28 cellular contexts compared by ENCODE assay signal in genomic region chr2:201377218-201377617, GRCh38.
"Had no signal": no experiment of that assay in that cellular context is flagged by ENCODE, and none has a peak within 500 bp of the region (broad histone marks: within the 10 kb centered on the region; RNA-seq: fewer than 3 reads in every experiment).

No MANE protein-coding gene starts in this region.

- H3K9me3 Mint-ChIP-seq: activated T-cell treated with anti-CD3 and anti-CD28 coated beads, Interleukin-2, amount 50 U/mL, for 24 hours had no signal

- DNase-seq: activated CD4-positive, alpha-beta T cell treated with anti-CD3 and anti-CD28 coated beads for 4 hours; activated CD8-positive, alpha-beta T cell treated with anti-CD3 and anti-CD28 coated beads for 36 hours; activated effector memory CD4-positive, alpha-beta T cell treated with Interleukin-2 at 50 U/mL for 16 hours; activated naive CD4-positive, alpha-beta T cell; activated T-cell treated with anti-CD3 and anti-CD28 coated beads, Interleukin-2, amount 50 U/mL, for 24 hours; amygdala; Kasumi-1; KBM-7; NCI-H1105 treated with DMSO at 0.1 percent for 48 hours; NCI-H1436 treated with DMSO at 0.1 percent for 48 hours; NCI-H187; NCI-H2081; NCI-H2171 treated with DMSO at 0.1 percent for 48 hours; NCI-H226; NCI-H526 treated with DMSO at 0.1 percent for 48 hours; NK-92 treated with Interleukin-12 subunit alpha and Interleukin-12 subunit beta, amount 100 ng/mL, for 24 hours; OCI-M1; RPMI8226; SHP77 had no signal

- ATAC-seq: activated CD4-positive, CD25-positive, alpha-beta regulatory T cell treated with anti-CD3 and anti-CD28 coated beads, Interleukin-2, amount 50 U/mL, for 24 hours; activated CD8-positive, alpha-beta T cell treated with anti-CD3 and anti-CD28 coated beads for 36 hours; Panc1; SK-N-SH treated with all-trans-retinoic acid at 6 μM for 48 hours had no signal

- H3K27me3 Mint-ChIP-seq: activated CD8-positive, alpha-beta T cell treated with anti-CD3 and anti-CD28 coated beads for 36 hours; activated naive CD8-positive, alpha-beta T cell; activated T-cell treated with anti-CD3 and anti-CD28 coated beads, Interleukin-2, amount 50 U/mL, for 24 hours had no signal

- FAIRE-seq: astrocyte had no signal

- H3K4me3 Mint-ChIP-seq: activated CD8-positive, alpha-beta T cell treated with anti-CD3 and anti-CD28 coated beads for 36 hours; activated naive CD8-positive, alpha-beta T cell; activated T-cell treated with anti-CD3 and anti-CD28 coated beads, Interleukin-2, amount 50 U/mL, for 24 hours; activated T-helper 1 cell treated with anti-CD3 and anti-CD28 coated beads, Interleukin-12 subunit alpha, Interleukin-12 subunit beta, Interleukin-2, Interleukin-4 antibody, amounts not matched to agents 30 ng/mL and 10 ng/mL and 1 ng/mL, durations not matched to agents 14 hours and 24 hours and 36 hours; brain; T-helper 1 cell treated with Interleukin-12 subunit alpha and Interleukin-12 subunit beta and Interleukin-4 antibody, amounts not matched to agents 30 μg/mL and 1 μg/mL, for 36 hours had no signal

- H3K27ac ChIP-seq: SJSA1 had no signal

- H3K9me3 ChIP-seq: SJSA1 had no signal

- H3K4me3 ChIP-seq: SJSA1 had no signal

- H3K4me1 ChIP-seq: SJSA1 had no signal

- H3K27me3 ChIP-seq: SJSA1 had no signal

- H3K4me1 Mint-ChIP-seq: brain had no signal

- H3K27ac Mint-ChIP-seq: activated CD8-positive, alpha-beta T cell treated with anti-CD3 and anti-CD28 coated beads for 36 hours; activated naive CD8-positive, alpha-beta T cell; activated T-cell treated with anti-CD3 and anti-CD28 coated beads, Interleukin-2, amount 50 U/mL, for 24 hours; activated T-helper 1 cell treated with anti-CD3 and anti-CD28 coated beads, Interleukin-12 subunit alpha, Interleukin-12 subunit beta, Interleukin-2, Interleukin-4 antibody, amounts not matched to agents 30 ng/mL and 10 ng/mL and 1 ng/mL, durations not matched to agents 14 hours and 24 hours and 36 hours; brain; T-helper 1 cell treated with Interleukin-12 subunit alpha and Interleukin-12 subunit beta and Interleukin-4 antibody, amounts not matched to agents 30 μg/mL and 1 μg/mL, for 36 hours had no signal
